ENCODE assay signal across 1 cellular context in genomic region chr16:20853076-20853597, GRCh38.
TF ChIP-seq lines count a peak whose summit lies in the region.

No MANE protein-coding gene starts in this region.

TF ChIP-seq in K562, 482 proteins besides CTCF, POLR2A, EP300 and RAD21:
- TF ChIP-seq, protein P1, sequence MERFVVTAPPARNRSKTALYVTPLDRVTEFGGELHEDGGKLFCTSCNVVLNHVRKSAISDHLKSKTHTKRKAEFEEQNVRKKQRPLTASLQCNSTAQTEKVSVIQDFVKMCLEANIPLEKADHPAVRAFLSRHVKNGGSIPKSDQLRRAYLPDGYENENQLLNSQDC (CRISPR knock-in tag; IDR thresholded peaks at IDR 0.05): no peak
- TF ChIP-seq CBFA2T3 (IDR thresholded peaks at IDR 0.05) (peak; percentile 18; the same call in 1 of the 2 replicates), POLR2AphosphoS2 (IDR thresholded peaks at IDR 0.05; ENCODE audit: low read length) (no peak)
